In genomic region chr19:44550976-44551375, GRCh38 we compare ENCODE assay signal across 5 cellular contexts. TPM values are rescaled to one million over a fixed set of nuclear protein-coding genes. Genes with fewer than 3 reads are reported as not detected.
"Had no signal": no experiment of that assay in that cellular context is flagged by ENCODE, and none has a peak within 500 bp of the region (broad histone marks: within the 10 kb centered on the region; RNA-seq: fewer than 3 reads in every experiment).

No MANE protein-coding gene starts in this region.

RNA-seq across cellular contexts. Expression of gene CEACAM20, which starts 21.5 kb away (rescaled TPM):
- total RNA-seq: HepG2, HT-29, HT1080, IMR-90 had no signal
- polyA plus RNA-seq: IgD-negative memory B cell, IMR-90 had no signal
